In the genomic region with DNA sequence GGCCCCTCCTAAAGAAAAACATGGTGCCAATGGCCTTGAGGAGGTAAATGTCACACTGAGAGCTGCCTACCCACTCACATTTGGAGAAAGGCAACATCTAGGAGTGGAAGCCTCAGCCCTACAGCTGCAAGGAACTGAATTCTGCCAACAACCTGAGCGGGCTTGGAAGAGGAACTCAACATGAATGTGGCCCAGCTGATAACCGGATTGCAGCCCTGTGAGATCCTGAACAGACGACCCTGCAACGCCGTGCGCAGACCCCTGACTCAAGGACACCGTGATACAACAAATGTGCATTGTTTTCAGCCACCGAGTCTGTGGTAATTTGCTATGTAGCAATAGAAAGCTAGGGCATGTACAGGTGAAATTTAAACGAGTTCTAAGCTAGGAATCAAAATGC, we compare ENCODE assay signal across 20 cellular contexts.
"Had no signal": no experiment of that assay in that cellular context is flagged by ENCODE, and none has a peak within 500 bp of the region (broad histone marks: within the 10 kb centered on the region; RNA-seq: fewer than 3 reads in every experiment).

No MANE protein-coding gene starts in this region.

- ATAC-seq: activated CD4-positive, CD25-positive, alpha-beta regulatory T cell treated with anti-CD3 and anti-CD28 coated beads, Interleukin-2, amount 50 U/mL, for 24 hours; activated CD8-positive, alpha-beta memory T cell treated with anti-CD3 and anti-CD28 coated beads, Interleukin-2, amount 10 ng/mL, durations not matched to agents 7 days and 5 days; activated naive CD4-positive, alpha-beta T cell treated with anti-CD3 and anti-CD28 coated beads, Interleukin-2, amount 50 U/mL, for 72 hours; gastroesophageal sphincter; natural killer cell; right cardiac atrium; stimulated activated naive B cell treated with anti-CD40 and anti-IgM and Interleukin-4, amounts not matched to agents 10 μg/mL and 1 μg/mL and 100 μg/mL, for 72 hours; T-helper 17 cell had no signal

- H3K9me3 Mint-ChIP-seq: activated T-cell treated with anti-CD3 and anti-CD28 coated beads, Interleukin-2, amount 50 U/mL, for 24 hours; memory B cell; natural killer cell had no signal

- H3K27me3 Mint-ChIP-seq: activated CD8-positive, alpha-beta memory T cell treated with anti-CD3 and anti-CD28 coated beads, Interleukin-2, amount 10 ng/mL, durations not matched to agents 7 days and 5 days; activated T-cell treated with anti-CD3 and anti-CD28 coated beads, Interleukin-2, amount 50 U/mL, for 24 hours; stimulated activated naive B cell treated with anti-CD40 and anti-IgM and Interleukin-4, amounts not matched to agents 10 μg/mL and 1 μg/mL and 100 μg/mL, for 72 hours; type B pancreatic cell had no signal

- DNase-seq: activated CD4-positive, alpha-beta T cell treated with anti-CD3 and anti-CD28 coated beads, Interleukin-2, amount 50 U/mL, for 4 hours; activated CD8-positive, alpha-beta memory T cell treated with anti-CD3 and anti-CD28 coated beads, Interleukin-2, amount 10 ng/mL, durations not matched to agents 7 days and 5 days; activated effector memory CD4-positive, alpha-beta T cell treated with anti-CD3 and anti-CD28 coated beads, Interleukin-2, amount 50 U/mL, for 16 hours; activated T-cell treated with anti-CD3 and anti-CD28 coated beads, Interleukin-2, amount 50 U/mL, for 24 hours; amniotic stem cell; kidney glomerular epithelial cell; natural killer cell; nucleus accumbens; right cardiac atrium; stimulated activated naive B cell treated with anti-CD40 and anti-IgM and Interleukin-4, amounts not matched to agents 10 μg/mL and 1 μg/mL and 100 μg/mL, for 72 hours; substantia nigra; T-helper 17 cell had no signal

- H3K27ac Mint-ChIP-seq: activated CD8-positive, alpha-beta memory T cell treated with anti-CD3 and anti-CD28 coated beads, Interleukin-2, amount 10 ng/mL, durations not matched to agents 7 days and 5 days; activated naive CD4-positive, alpha-beta T cell treated with anti-CD3 and anti-CD28 coated beads, Interleukin-2, amount 50 U/mL, for 72 hours; activated T-cell treated with anti-CD3 and anti-CD28 coated beads, Interleukin-2, amount 50 U/mL, for 24 hours; brain; memory B cell; natural killer cell; progenitor cell of endocrine pancreas; stimulated activated naive B cell treated with anti-CD40 and anti-IgM and Interleukin-4, amounts not matched to agents 10 μg/mL and 1 μg/mL and 100 μg/mL, for 72 hours; T-helper 17 cell; type B pancreatic cell had no signal

- H3K9me3 ChIP-seq: gastroesophageal sphincter had no signal

- H3K36me3 Mint-ChIP-seq: natural killer cell, type B pancreatic cell had no signal

- FAIRE-seq: TTC549 had no signal

- H3K4me3 Mint-ChIP-seq: activated CD8-positive, alpha-beta memory T cell treated with anti-CD3 and anti-CD28 coated beads, Interleukin-2, amount 10 ng/mL, durations not matched to agents 7 days and 5 days; activated T-cell treated with anti-CD3 and anti-CD28 coated beads, Interleukin-2, amount 50 U/mL, for 24 hours; brain; memory B cell; natural killer cell; stimulated activated naive B cell treated with anti-CD40 and anti-IgM and Interleukin-4, amounts not matched to agents 10 μg/mL and 1 μg/mL and 100 μg/mL, for 72 hours; T-helper 17 cell; type B pancreatic cell had no signal

- H3K4me1 ChIP-seq: gastroesophageal sphincter had no signal

- H3K4me3 ChIP-seq: gastroesophageal sphincter had no signal

- H3K27me3 ChIP-seq: gastroesophageal sphincter had no signal

- H3K4me1 Mint-ChIP-seq: activated CD8-positive, alpha-beta memory T cell treated with anti-CD3 and anti-CD28 coated beads, Interleukin-2, amount 10 ng/mL, durations not matched to agents 7 days and 5 days; brain; memory B cell; natural killer cell; stimulated activated naive B cell treated with anti-CD40 and anti-IgM and Interleukin-4, amounts not matched to agents 10 μg/mL and 1 μg/mL and 100 μg/mL, for 72 hours had no signal

- H3K27ac ChIP-seq: gastroesophageal sphincter had no signal
